ENCODE assay signal across 17 cellular contexts in the genomic region with DNA sequence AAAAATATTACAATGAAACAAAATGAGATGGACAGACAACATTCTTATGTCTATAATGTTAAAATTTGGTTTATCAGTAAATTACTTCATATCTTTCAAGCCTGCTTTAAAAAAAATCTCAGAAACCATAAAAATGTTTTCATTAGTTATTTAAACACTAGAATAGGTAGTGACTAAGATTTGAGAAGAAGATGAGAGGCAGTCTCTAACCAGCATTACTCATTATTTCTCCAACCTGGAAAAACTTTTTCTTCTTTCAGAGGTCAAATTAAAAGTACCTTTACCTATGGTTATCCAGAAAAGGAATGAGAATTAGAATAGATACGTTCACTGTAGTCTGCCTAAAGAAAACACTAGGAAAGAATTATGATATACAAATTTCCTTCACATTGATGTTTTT.
"Had no signal": no experiment of that assay in that cellular context is flagged by ENCODE, and none has a peak within 500 bp of the region (broad histone marks: within the 10 kb centered on the region; RNA-seq: fewer than 3 reads in every experiment).

No MANE protein-coding gene starts in this region.

- H3K36me3 Mint-ChIP-seq: neural progenitor cell, WTC11 had no signal

- H3K27me3 ChIP-seq: adrenal gland, colonic mucosa, esophagus squamous epithelium, neural progenitor cell, spleen, tibial artery had no signal

- H3K9me3 Mint-ChIP-seq: activated CD4-positive, alpha-beta T cell treated with anti-CD3 and anti-CD28 coated beads, Interleukin-2, amount 10 ng/mL, durations not matched to agents 24 days and 14 days; activated naive CD4-positive, alpha-beta T cell treated with anti-CD3 and anti-CD28 coated beads for 36 hours; activated T-helper 2 cell treated with anti-CD3 and anti-CD28 coated beads, Interferon-gamma antibody, Interleukin-2, Interleukin-4, amounts not matched to agents 10 μg/mL and 5 μg/mL and 100 μg/mL, durations not matched to agents 14 hours and 24 hours and 36 hours; WTC11 had no signal

- H3K27ac ChIP-seq: adrenal gland, colonic mucosa, esophagus squamous epithelium, neural progenitor cell, tibial artery had no signal

- H3K4me1 ChIP-seq: adrenal gland, colonic mucosa had no signal

- H3K36me3 ChIP-seq: adrenal gland, colonic mucosa, esophagus squamous epithelium, neural progenitor cell, spleen, tibial artery had no signal

- H3K4me3 ChIP-seq: adrenal gland, colonic mucosa, esophagus squamous epithelium, lung, neural progenitor cell, spleen, tibial artery had no signal

- H3K27ac Mint-ChIP-seq: activated CD4-positive, alpha-beta T cell treated with anti-CD3 and anti-CD28 coated beads, Interleukin-2, amount 10 ng/mL, durations not matched to agents 24 days and 14 days; activated naive CD4-positive, alpha-beta T cell treated with anti-CD3 and anti-CD28 coated beads for 36 hours; activated T-helper 2 cell treated with anti-CD3 and anti-CD28 coated beads, Interferon-gamma antibody, Interleukin-2, Interleukin-4, amounts not matched to agents 10 μg/mL and 5 μg/mL and 100 μg/mL, durations not matched to agents 14 hours and 24 hours and 36 hours; neural progenitor cell; WTC11 had no signal

- ATAC-seq: left cardiac atrium, sciatic nerve, WTC11 had no signal

- H3K4me1 Mint-ChIP-seq: activated CD4-positive, alpha-beta T cell treated with anti-CD3 and anti-CD28 coated beads, Interleukin-2, amount 10 ng/mL, durations not matched to agents 24 days and 14 days had no signal

- H3K4me2 ChIP-seq: neural progenitor cell had no signal

- H3K4me3 Mint-ChIP-seq: activated CD4-positive, alpha-beta T cell treated with anti-CD3 and anti-CD28 coated beads, Interleukin-2, amount 10 ng/mL, durations not matched to agents 24 days and 14 days; activated naive CD4-positive, alpha-beta T cell treated with anti-CD3 and anti-CD28 coated beads for 36 hours; neural progenitor cell; WTC11 had no signal

- H3K9ac ChIP-seq: neural progenitor cell had no signal

- H3K9me3 ChIP-seq: adrenal gland, colonic mucosa, esophagus squamous epithelium, spleen, tibial artery had no signal

- DNase-seq: activated CD4-positive, alpha-beta T cell treated with anti-CD3 and anti-CD28 coated beads, Interleukin-2, amount 10 ng/mL, durations not matched to agents 24 days and 14 days; activated naive CD4-positive, alpha-beta T cell treated with anti-CD3 and anti-CD28 coated beads for 36 hours; adrenal gland; colonic mucosa; esophagus squamous epithelium; glutamatergic neuron; hypothalamus; left cardiac atrium; midbrain; spleen; SW 1271; tibial artery had no signal
